8 cellular contexts compared by ENCODE assay signal in genomic region chr11:102111787-102112653, GRCh38. TPM values are rescaled to one million over a fixed set of nuclear protein-coding genes. Genes with fewer than 3 reads are reported as not detected.
DNase-seq lines count a peak whose midpoint lies in the region; ATAC-seq, FAIRE-seq and TF ChIP-seq lines count a peak whose summit lies in the region.

No MANE protein-coding gene starts in this region.

- DNase-seq in HCEC 1CT (peak; percentile 96), H1 (ENCODE audit: low read depth in 1 of 2, low spot score in 2 of 2) (peak in 1 of 2 experiments; percentile 7), mesenchymal stem cell (peak; percentile 91), upper lobe of left lung (peak in 1 of 2 donors; percentile 39), NCI-H69 (lab: John Stamatoyannopoulos, UW) (no peak)
- peak; percentile 5 for DNase-seq in T-helper 2 cell treated with Interferon-gamma antibody and Interleukin-4, amounts not matched to agents 5 μg/mL and 100 μg/mL, for 36 hours (ENCODE audit: low spot score)

- no peak overlapping the region for H3K27ac Mint-ChIP-seq in T-helper 2 cell treated with Interferon-gamma antibody and Interleukin-4, amounts not matched to agents 5 μg/mL and 100 μg/mL, for 36 hours

- H3K4ac ChIP-seq in H1 (replicated peaks; ENCODE audit: insufficient read length, low read depth, low read length) (peak overlapping the region; percentile 57), mesenchymal stem cell (ENCODE audit: low read depth in 1 of 2, low read length in 2 of 2) (peak overlapping the region; percentile 71 to 82)

- H4K8ac ChIP-seq in H1 (ENCODE audit: extremely low read depth, insufficient read depth, low read length) (peak overlapping the region; percentile 75; the same call in 1 of the 2 replicates), mesenchymal stem cell (ENCODE audit: low read length) (no peak overlapping the region)

- peak overlapping the region; percentile 71 for H4K5ac ChIP-seq in H1 (ENCODE audit: insufficient read length, low read depth, low read length)

- no peak for TF ChIP-seq EP300 in H1 (IDR thresholded peaks at IDR 0.05; ENCODE audit: borderline replicate concordance in 1 of 2, low read depth in 2 of 2, low read length in 2 of 2)
- TF ChIP-seq EP300 in upper lobe of left lung (IDR thresholded peaks at IDR 0.05), result no peak

- H2AK5ac ChIP-seq in H1 (ENCODE audit: low read depth, low read length) (peak overlapping the region; percentile 58; the same call in 1 of the 2 replicates), mesenchymal stem cell (ENCODE audit: low read length, severe bottlenecking) (peak overlapping the region; percentile 81)

- H3K23ac ChIP-seq in H1 (ENCODE audit: insufficient read length), result peak overlapping the region; percentile 77
- H3K23ac ChIP-seq in mesenchymal stem cell (ENCODE audit: low read length in 2 of 2), result no peak overlapping the region

- H2BK20ac ChIP-seq in H1 (ENCODE audit: low read length), result no peak overlapping the region

- H2BK12ac ChIP-seq in H1 (ENCODE audit: low read depth, low read length) (peak overlapping the region; percentile 82; the same call in 1 of the 2 replicates), mesenchymal stem cell (ENCODE audit: low read length in 2 of 2) (no peak overlapping the region)

- no peaks in the 10 kb centered on the region for H3K9me3 ChIP-seq in H1 (ENCODE audit: insufficient read depth in 2 of 2, low read depth in 1 of 2, low read length in 1 of 2)
- no peaks in the 10 kb centered on the region for H3K9me3 ChIP-seq in mesenchymal stem cell (ENCODE audit: control insufficient read depth, low read length)
- no peaks in the 10 kb centered on the region for H3K9me3 ChIP-seq in upper lobe of left lung

- H2BK5ac ChIP-seq in H1 (ENCODE audit: low read depth, low read length), result peak overlapping the region; percentile 82
- peak overlapping the region; percentile 96 for H2BK5ac ChIP-seq in mesenchymal stem cell (ENCODE audit: low read depth, low read length, poor library complexity, severe bottlenecking)

- POLR2A ChIA-PET in H1 (lab: Charles Lee; ENCODE audit: partially characterized antibody), result interaction anchor here (0.6 to 1.2 kb wide), 5 partner anchors 40 to 122 kb away, joined by 3 to 4 read pairs (median 3); no protein-coding TSS in a partner anchor

- H3K79me2 ChIP-seq in H1 (ENCODE audit: control insufficient read depth in 1 of 2, insufficient read depth in 2 of 2, low read length in 2 of 2), result peaks cover 0 to 43% of the 10 kb centered on the region in 2 experiments; a peak in 3 of 4 replicates

- WGBS in H1 (ENCODE audit: extremely low coverage in 1 of 2, insufficient coverage in 1 of 2, insufficient read length in 1 of 2, insufficient replicate concordance in 2 of 2, low coverage in 1 of 2, low lambda C conversion rate in 2 of 2, missing lambda C conversion rate in 1 of 2), 2 experiments, result 5% methylated on average over 21 of the region's 23 CpGs; no CpG with 5 or more reads in 1 of the 2 experiments
- WGBS in mesenchymal stem cell, result under 1% methylated on average over 20 of the region's 23 CpGs
- WGBS in upper lobe of left lung, 2 donors, result 5 to 6% methylated on average over 23 of the region's 23 CpGs

- H3K79me1 ChIP-seq in H1 (ENCODE audit: low read depth, low read length), result no peaks in the 10 kb centered on the region
- peaks cover 2% of the 10 kb centered on the region for H3K79me1 ChIP-seq in mesenchymal stem cell (replicated peaks; ENCODE audit: low read length, poor library complexity, severe bottlenecking)

- H3K14ac ChIP-seq in H1 (ENCODE audit: insufficient read length), result peak overlapping the region; percentile 52
- H3K14ac ChIP-seq in mesenchymal stem cell (ENCODE audit: low read length in 2 of 2), result no peak overlapping the region

- peaks cover 5% of the 10 kb centered on the region for H3K23me2 ChIP-seq in H1 (ENCODE audit: low read depth, low read length)

- H3K9ac ChIP-seq in H1 (replicated peaks in 1 of 4; ENCODE audit: extremely low read depth in 1 of 4, low read depth in 3 of 4, low read length in 3 of 4) (peak overlapping the region; percentile 88 to 98 (median 92)), mesenchymal stem cell (ENCODE audit: low read length) (peak overlapping the region; percentile 99)

- peak overlapping the region; percentile 79 for H3K4me3 Mint-ChIP-seq in T-helper 2 cell treated with Interferon-gamma antibody and Interleukin-4, amounts not matched to agents 5 μg/mL and 100 μg/mL, for 36 hours

- TF ChIP-seq CTCF in H1 (IDR thresholded peaks at IDR 0.05; ENCODE audit: control extremely low read depth in 1 of 3, insufficient read depth in 1 of 3, low read depth in 1 of 3, low read length in 3 of 3) (no peak), upper lobe of left lung (IDR thresholded peaks at IDR 0.05) (no peak)

- FAIRE-seq in H1 (lab: Jason Lieb, UNC), result no peak

- H3K4me2 ChIP-seq in H1 (ENCODE audit: insufficient read depth in 1 of 2, low read depth in 2 of 2, low read length in 2 of 2) (peak overlapping the region; percentile 85 to 94), mesenchymal stem cell (ENCODE audit: low read length, poor library complexity, severe bottlenecking) (peak overlapping the region; percentile 66)

- no peaks in the 10 kb centered on the region for H4K20me1 ChIP-seq in H1 (replicated peaks in 1 of 2; ENCODE audit: control insufficient read depth in 1 of 2, insufficient read depth in 2 of 2, low read length in 2 of 2)

- H3K4me1 ChIP-seq in H1 (replicated peaks in 1 of 4; ENCODE audit: control insufficient read depth in 3 of 4, insufficient read depth in 4 of 4, low read length in 3 of 4), result peaks cover 0 to 20% (median 1%) of the 10 kb centered on the region in 4 experiments; a peak in 4 of 7 replicates
- H3K4me1 ChIP-seq in mesenchymal stem cell (ENCODE audit: control insufficient read depth, insufficient read depth, low read depth, low read length), result no peaks in the 10 kb centered on the region
- peaks cover 9 to 30% (median 14%) of the 10 kb centered on the region in 4 donors for H3K4me1 ChIP-seq in upper lobe of left lung

- H2AFZ ChIP-seq in H1 (ENCODE audit: low read length) (0 out of 2 replicates have a peak overlapping the region, but pooled peaks have one; percentile 48), mesenchymal stem cell (ENCODE audit: low read depth, low read length) (no peak overlapping the region)

- no peaks in the 10 kb centered on the region for H3K9me3 Mint-ChIP-seq in T-helper 2 cell treated with Interferon-gamma antibody and Interleukin-4, amounts not matched to agents 5 μg/mL and 100 μg/mL, for 36 hours

- no peak overlapping the region for H2BK15ac ChIP-seq in H1 (ENCODE audit: low read length)
- H2BK15ac ChIP-seq in mesenchymal stem cell (ENCODE audit: low read depth, poor library complexity, severe bottlenecking), result peak overlapping the region; percentile 39

- peaks cover 2% of the 10 kb centered on the region for H3K36me3 Mint-ChIP-seq in T-helper 2 cell treated with Interferon-gamma antibody and Interleukin-4, amounts not matched to agents 5 μg/mL and 100 μg/mL, for 36 hours (ENCODE audit: low read depth)

- H3K36me3 ChIP-seq in H1 (ENCODE audit: control insufficient read depth in 2 of 4, insufficient read depth in 4 of 4, low read length in 3 of 4) (peaks cover 0 to 7% (median 0%) of the 10 kb centered on the region in 4 experiments; a peak in 1 of 8 replicates), mesenchymal stem cell (ENCODE audit: control insufficient read depth in 1 of 2, insufficient read depth in 2 of 2, low read depth in 1 of 2, low read length in 2 of 2) (peaks cover 0 to 27% of the 10 kb centered on the region in 2 experiments), upper lobe of left lung (no peaks in the 10 kb centered on the region)

- peaks cover 12% of the 10 kb centered on the region for H3K4me1 Mint-ChIP-seq in T-helper 2 cell treated with Interferon-gamma antibody and Interleukin-4, amounts not matched to agents 5 μg/mL and 100 μg/mL, for 36 hours (ENCODE audit: low read depth)

- H3K56ac ChIP-seq in H1 (replicated peaks; ENCODE audit: insufficient read length, low read depth, low read length), result peak overlapping the region; percentile 74

- peaks cover 73% of the 10 kb centered on the region for H3K27me3 Mint-ChIP-seq in T-helper 2 cell treated with Interferon-gamma antibody and Interleukin-4, amounts not matched to agents 5 μg/mL and 100 μg/mL, for 36 hours (ENCODE audit: low read depth)

- H3K27me3 ChIP-seq in H1 (replicated peaks in 1 of 4; ENCODE audit: control insufficient read depth in 3 of 4, extremely low read depth in 1 of 4, insufficient read depth in 3 of 4, low read length in 3 of 4) (no peaks in the 10 kb centered on the region), mesenchymal stem cell (ENCODE audit: control insufficient read depth in 1 of 2, insufficient read depth in 1 of 2, low read length in 2 of 2) (no peaks in the 10 kb centered on the region), upper lobe of left lung (peaks cover 0 to 6% (median 0%) of the 10 kb centered on the region in 4 donors)

- CTCF ChIA-PET in H1 (lab: Charles Lee; ENCODE audit: partially characterized antibody), result no interaction called here

- H3K18ac ChIP-seq in H1 (ENCODE audit: extremely low read depth, low read length) (peak overlapping the region; percentile 93), mesenchymal stem cell (ENCODE audit: low read depth in 1 of 2, low read length in 2 of 2) (peak overlapping the region; percentile 65 to 98)

- H4K91ac ChIP-seq in H1 (replicated peaks; ENCODE audit: insufficient read length, low read length) (peak overlapping the region; percentile 78), mesenchymal stem cell (ENCODE audit: low read length) (no peak overlapping the region)

- peak overlapping the region; percentile 70 to 99 (median 88) for H3K4me3 ChIP-seq in H1 (ENCODE audit: extremely low read depth in 1 of 4, insufficient read depth in 2 of 4, low read depth in 3 of 4, low read length in 4 of 4)
- H3K4me3 ChIP-seq in mesenchymal stem cell (ENCODE audit: insufficient read depth in 1 of 2, low read depth in 1 of 2, low read length in 2 of 2), result peak overlapping the region; percentile 82 to 96
- peak overlapping the region; percentile 58 to 83 (median 80) for H3K4me3 ChIP-seq in upper lobe of left lung

- ATAC-seq in upper lobe of left lung (ENCODE audit: low FRiP score in 2 of 2) (peak; percentile 61 to 65), GM21447 (IDR thresholded peaks at IDR 0.05; ENCODE audit: unreplicated experiment) (no peak), HG03159 (IDR thresholded peaks at IDR 0.05; ENCODE audit: unreplicated experiment) (no peak)

- TF ChIP-seq POLR2A in H1 (IDR thresholded peaks at IDR 0.05; ENCODE audit: control extremely low read depth in 1 of 2, low read depth in 2 of 2, low read length in 2 of 2) (0 out of 3 replicates have a peak, but pooled peaks of 1 of the 2 experiments have one; percentile 11), upper lobe of left lung (IDR thresholded peaks at IDR 0.05) (peak in 2 of 4 donors; percentile 12 to 33)

- peak overlapping the region; percentile 97 for H3K27ac ChIP-seq in H1 (ENCODE audit: low read depth, low read length)
- peak overlapping the region; percentile 99 for H3K27ac ChIP-seq in mesenchymal stem cell (ENCODE audit: low read length, poor library complexity, severe bottlenecking)
- peak overlapping the region; percentile 97 to 99 (median 98) for H3K27ac ChIP-seq in upper lobe of left lung

- no peak; a peak in 1 of 4 replicates for TF ChIP-seq RAD21 in H1 (IDR thresholded peaks at IDR 0.05 in 1 of 2, conservative IDR thresholded peaks at IDR 0.05 in 1 of 2; ENCODE audit: low read depth in 2 of 2, low read length in 2 of 2)

- H2BK120ac ChIP-seq in H1 (replicated peaks; ENCODE audit: low read depth, low read length) (peak overlapping the region; percentile 47), mesenchymal stem cell (ENCODE audit: low read depth, low read length) (peak overlapping the region; percentile 84)

RNA-seq across cellular contexts. Expression of gene YAP1, which starts 1.8 kb away (rescaled TPM):
- 108 and 111 TPM in 2 replicates for total RNA-seq in H1 (2021; fragmentation: NEBNext Ultra II Directional; extraction: Animal tissue kit (Norgen Biotek cat#: 25700))
- polyA plus RNA-seq in H1 (2011; rRNA removed), result 62.0 and 95.9 TPM in 2 replicates
- 74.3 TPM for polyA plus RNA-seq in H1 (2011; cell fraction: cytosol; rRNA removed)
- 89.1 TPM for polyA plus RNA-seq in H1 (2011; cell fraction: nucleus; rRNA removed)
- 67.4 to 86.0 TPM (median 83.4 TPM) in 4 replicates for polyA plus RNA-seq in H1 (2012, experiment 1 of 2)
- 6.5 TPM for polyA plus RNA-seq in H1 (2012, experiment 2 of 2)
- 49.6 TPM for polyA plus RNA-seq in H1 (2013, experiment 1 of 2)
- 48.7 TPM for polyA plus RNA-seq in H1 (2013, experiment 2 of 2)
- polyA minus RNA-seq in H1 (2011; rRNA and poly(A)+ RNA removed), result 257 and 298 TPM in 2 replicates
- polyA minus RNA-seq in H1 (2011; cell fraction: cytosol; rRNA and poly(A)+ RNA removed), result 107 TPM
- 147 TPM for polyA minus RNA-seq in H1 (2011; cell fraction: nucleus; rRNA and poly(A)+ RNA removed)
- 85.8 TPM for polyA plus RNA-seq in mesenchymal stem cell (2013, experiment 1 of 2)
- polyA plus RNA-seq in mesenchymal stem cell (2013, experiment 2 of 2), result 87.1 TPM
- total RNA-seq in upper lobe of left lung, result 100 to 1,000 TPM in 5 of 6 donors, 10 to 100 TPM in 1; 99.2 to 262 (median 190) TPM

Comparison
In these comparisons a context has a peak if more than half of its experiments do, and no peak if none do; other contexts are left out.
1. ATAC-seq: peak in upper lobe of left lung (2 of 2); none in GM21447 (single experiment) and HG03159 (single experiment).
2. Peak in every context shown above with its lines, with median percentiles within 50 percentile points of each other: H3K27ac ChIP-seq and H3K4me3 ChIP-seq.